ENCODE assay signal across 23 cellular contexts in the genomic region with DNA sequence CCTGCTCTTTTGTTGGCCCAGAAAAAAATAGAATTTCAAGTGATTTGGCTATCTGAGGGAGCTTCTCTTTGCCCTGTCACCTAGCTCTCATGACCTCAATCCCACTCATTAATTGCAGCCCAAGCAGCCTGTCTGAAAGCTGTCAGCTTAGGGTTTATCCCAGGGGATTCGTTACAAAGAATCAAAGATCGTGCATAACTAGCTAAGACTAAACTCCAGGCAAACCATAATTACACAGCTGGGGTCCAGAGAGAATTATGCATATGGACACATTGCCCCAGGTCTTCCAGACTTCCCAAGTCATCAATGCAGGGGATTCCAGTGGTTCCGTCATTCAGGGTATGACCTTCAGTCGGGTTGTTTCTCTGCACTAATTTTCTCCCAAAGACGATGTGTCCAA.
"Had no signal": no experiment of that assay in that cellular context is flagged by ENCODE, and none has a peak within 500 bp of the region (broad histone marks: within the 10 kb centered on the region; RNA-seq: fewer than 3 reads in every experiment).

No MANE protein-coding gene starts in this region.

- H3K27ac ChIP-seq: breast epithelium, colonic mucosa, epithelial cell of prostate, upper lobe of right lung had no signal

- FAIRE-seq: astrocyte, keratinocyte had no signal

- H3K36me3 ChIP-seq: breast epithelium, colonic mucosa, upper lobe of right lung had no signal

- H3K36me3 Mint-ChIP-seq: activated naive CD8-positive, alpha-beta T cell treated with anti-CD3 and anti-CD28 coated beads for 36 hours; memory B cell had no signal

- H3K4me1 ChIP-seq: breast epithelium, colonic mucosa, upper lobe of right lung had no signal

- DNase-seq: activated B cell treated with CpG ODN at 0.5 μM for 24 hours; activated CD4-positive, alpha-beta T cell treated with anti-CD3 and anti-CD28 coated beads for 36 hours; activated CD4-positive, alpha-beta T cell treated with anti-CD3 and anti-CD28 coated beads, Interleukin-2, amount 50 U/mL, for 4 hours; activated CD8-positive, alpha-beta memory T cell treated with anti-CD3 and anti-CD28 coated beads, Interleukin-2, amount 50 U/mL, for 48 hours; activated naive CD4-positive, alpha-beta T cell treated with Interleukin-2 at 50 U/mL for 16 hours; activated naive CD8-positive, alpha-beta T cell treated with anti-CD3 and anti-CD28 coated beads for 36 hours; activated T-cell treated with anti-CD3 and anti-CD28 coated beads, Interleukin-2, amount 50 U/mL, for 4 hours; colonic mucosa; left colon; mucosa of descending colon; stimulated activated CD4-positive, alpha-beta T cell treated with anti-CD3 and anti-CD28 coated beads, Interleukin-4, amount 100 ng/mL, for 1 hour; stimulated activated naive CD4-positive, alpha-beta T cell treated with Interleukin-2 at 50 U/mL for 16 hours; T1000; upper lobe of right lung had no signal

- H3K27me3 Mint-ChIP-seq: activated B cell treated with CpG ODN at 0.5 μM for 24 hours; activated CD4-positive, alpha-beta T cell treated with anti-CD3 and anti-CD28 coated beads for 36 hours; activated naive CD8-positive, alpha-beta T cell treated with anti-CD3 and anti-CD28 coated beads for 36 hours; memory B cell; progenitor cell of endocrine pancreas had no signal

- H3K9me3 ChIP-seq: colonic mucosa, mucosa of descending colon, upper lobe of right lung had no signal

- H3K4me3 Mint-ChIP-seq: activated B cell treated with CpG ODN at 0.5 μM for 24 hours; activated CD4-positive, alpha-beta T cell treated with anti-CD3 and anti-CD28 coated beads for 36 hours; activated naive CD8-positive, alpha-beta T cell treated with anti-CD3 and anti-CD28 coated beads for 36 hours; activated T-cell treated with anti-CD3 and anti-CD28 coated beads, Interleukin-2, amount 50 U/mL, for 4 hours; memory B cell; neural crest cell; T-helper 1 cell treated with Interleukin-12 subunit alpha and Interleukin-12 subunit beta and Interleukin-4 antibody, amounts not matched to agents 30 μg/mL and 1 μg/mL, for 36 hours had no signal

- H3K9me3 Mint-ChIP-seq: activated B cell treated with CpG ODN at 0.5 μM for 24 hours; activated T-cell treated with anti-CD3 and anti-CD28 coated beads, Interleukin-2, amount 50 U/mL, for 4 hours had no signal

- H3K27ac Mint-ChIP-seq: activated B cell treated with CpG ODN at 0.5 μM for 24 hours; activated CD4-positive, alpha-beta T cell treated with anti-CD3 and anti-CD28 coated beads for 36 hours; activated naive CD8-positive, alpha-beta T cell treated with anti-CD3 and anti-CD28 coated beads for 36 hours; activated T-helper 2 cell treated with anti-CD3 and anti-CD28 coated beads, Interferon-gamma antibody, Interleukin-2, Interleukin-4, amounts not matched to agents 10 μg/mL and 5 μg/mL and 100 μg/mL, durations not matched to agents 14 hours and 24 hours and 36 hours; memory B cell; progenitor cell of endocrine pancreas; T-helper 1 cell treated with Interleukin-12 subunit alpha and Interleukin-12 subunit beta and Interleukin-4 antibody, amounts not matched to agents 30 μg/mL and 1 μg/mL, for 36 hours had no signal

- H3K4me3 ChIP-seq: breast epithelium, colonic mucosa, mucosa of descending colon, upper lobe of right lung had no signal

- ATAC-seq: activated T-cell treated with anti-CD3 and anti-CD28 coated beads, Interleukin-2, amount 50 U/mL, for 4 hours; left colon; mucosa of descending colon had no signal

- H3K27me3 ChIP-seq: breast epithelium, colonic mucosa, upper lobe of right lung had no signal

- H3K4me1 Mint-ChIP-seq: activated B cell treated with CpG ODN at 0.5 μM for 24 hours; activated CD4-positive, alpha-beta T cell treated with anti-CD3 and anti-CD28 coated beads for 36 hours had no signal
